7 cellular contexts compared by ENCODE assay signal in genomic region chr16:68005786-68006286, GRCh38. TPM values are rescaled to one million over a fixed set of nuclear protein-coding genes. Genes with fewer than 3 reads are reported as not detected.
DNase-seq lines count a peak whose midpoint lies in the region; ATAC-seq and TF ChIP-seq lines count a peak whose summit lies in the region.

No MANE protein-coding gene starts in this region.

- peak overlapping the region; percentile 94 for H3K27ac Mint-ChIP-seq in activated naive CD4-positive, alpha-beta T cell treated with anti-CD3 and anti-CD28 coated beads, Interleukin-2, amount 10 ng/mL, durations not matched to agents 7 days and 5 days

- H2AFZ ChIP-seq in OCI-LY1 (ENCODE audit: low read length): peak overlapping the region; percentile 72

- H3K4me1 ChIP-seq in OCI-LY1 (ENCODE audit: insufficient read depth, low read length, severe bottlenecking) (peaks cover 16% of the 10 kb centered on the region), testis (no peaks in the 10 kb centered on the region)

- H3K9ac ChIP-seq in OCI-LY1 (ENCODE audit: low read length): peak overlapping the region; percentile 39; the same call in 1 of the 2 replicates

- peaks cover 34% of the 10 kb centered on the region for H3K4me1 Mint-ChIP-seq in activated naive CD4-positive, alpha-beta T cell treated with anti-CD3 and anti-CD28 coated beads, Interleukin-2, amount 10 ng/mL, durations not matched to agents 7 days and 5 days

- no peak overlapping the region for H3K4me3 ChIP-seq in OCI-LY1 (ENCODE audit: low read depth, low read length, poor library complexity, severe bottlenecking)
- no peak overlapping the region for H3K4me3 ChIP-seq in testis

- 59 to 67% methylated on average over 6 of the region's 6 CpGs for WGBS in testis, 2 donors

- H3K27me3 ChIP-seq in OCI-LY1 (ENCODE audit: insufficient read depth, low read length): no peaks in the 10 kb centered on the region
- no peaks in the 10 kb centered on the region for H3K27me3 ChIP-seq in testis

- H3K4me3 Mint-ChIP-seq in activated naive CD4-positive, alpha-beta T cell treated with anti-CD3 and anti-CD28 coated beads, Interleukin-2, amount 10 ng/mL, durations not matched to agents 7 days and 5 days: no peak overlapping the region

- H3K9me3 ChIP-seq in OCI-LY1 (ENCODE audit: low read length) (no peaks in the 10 kb centered on the region), testis (no peaks in the 10 kb centered on the region)

- H3K4me2 ChIP-seq in OCI-LY1 (ENCODE audit: low read length): peak overlapping the region; percentile 31; the same call in 1 of the 2 replicates

- CTCF ChIA-PET in activated naive CD4-positive, alpha-beta T cell treated with anti-CD3 and anti-CD28 coated beads, Interleukin-2, amount 10 ng/mL, durations not matched to agents 7 days and 5 days (lab: Charles Lee): interaction anchor here (1.1 to 2.7 kb wide), 5 partner anchors 11 to 223 kb away, joined by 3 to 8 read pairs (median 5); partner anchors contain the start of genes DDX28 and DUS2

- H3K9me3 Mint-ChIP-seq in activated naive CD4-positive, alpha-beta T cell treated with anti-CD3 and anti-CD28 coated beads, Interleukin-2, amount 10 ng/mL, durations not matched to agents 7 days and 5 days: no peaks in the 10 kb centered on the region

- no peaks in the 10 kb centered on the region for H3K79me2 ChIP-seq in OCI-LY1 (ENCODE audit: insufficient read depth, low read length)

- no peak for TF ChIP-seq POLR2A in testis (IDR thresholded peaks at IDR 0.05)

- no peaks in the 10 kb centered on the region for H3K9me2 ChIP-seq in OCI-LY1 (ENCODE audit: low read depth, low read length)

- H3K36me3 ChIP-seq in OCI-LY1 (ENCODE audit: insufficient read depth, low read length) (no peaks in the 10 kb centered on the region), testis (ENCODE audit: low read depth, missing control alignments) (no peaks in the 10 kb centered on the region)

- intact Hi-C loops in testis (cut with DNase I; ENCODE audit: low total_unique reads): no loop called here

- no peak for ATAC-seq in HG02759 (IDR thresholded peaks at IDR 0.05; ENCODE audit: unreplicated experiment)

- no peaks in the 10 kb centered on the region for H3K36me3 Mint-ChIP-seq in activated naive CD4-positive, alpha-beta T cell treated with anti-CD3 and anti-CD28 coated beads, Interleukin-2, amount 10 ng/mL, durations not matched to agents 7 days and 5 days

- no peaks in the 10 kb centered on the region for H3K27me3 Mint-ChIP-seq in activated naive CD4-positive, alpha-beta T cell treated with anti-CD3 and anti-CD28 coated beads, Interleukin-2, amount 10 ng/mL, durations not matched to agents 7 days and 5 days

- no peak for TF ChIP-seq CTCF in OCI-LY1 (IDR thresholded peaks at IDR 0.05; ENCODE audit: low read length)
- no peak for TF ChIP-seq CTCF in testis (IDR thresholded peaks at IDR 0.05)

- peak overlapping the region; percentile 82 for H3K27ac ChIP-seq in OCI-LY1 (ENCODE audit: low read depth, low read length, poor library complexity, severe bottlenecking)
- H3K27ac ChIP-seq in testis: peak overlapping the region in 1 of 2 donors; percentile 3

- no peaks in the 10 kb centered on the region for H4K20me1 ChIP-seq in OCI-LY1 (ENCODE audit: insufficient read depth, low read length)

- DNase-seq in activated naive CD4-positive, alpha-beta T cell treated with anti-CD3 and anti-CD28 coated beads, Interleukin-2, amount 10 ng/mL, durations not matched to agents 7 days and 5 days: peak; percentile 69
- peak; percentile 32 for DNase-seq in iPS-NIHi7 (ENCODE audit: extremely low spot score)
- DNase-seq in testis: peak; percentile 49
- DNase-seq in NCI-H524 treated with DMSO at 0.1 percent for 48 hours (lab: John Stamatoyannopoulos, UW): no peak
- DNase-seq in NCI-H1048 (lab: John Stamatoyannopoulos, UW): no peak

- no peaks in the 10 kb centered on the region for H3F3A ChIP-seq in OCI-LY1 (ENCODE audit: insufficient read depth, low read length)

RNA-seq across cellular contexts. Expression of gene DPEP2, which starts 6.6 kb away (rescaled TPM):
- total RNA-seq in testis: 1 to 10 TPM; 2.7 to 3.0 TPM
- 5.9 TPM for polyA plus RNA-seq in testis (ENCODE audit: insufficient read depth, low read depth, low replicate concordance)

RNA-seq across cellular contexts. Expression of gene DPEP2NB, which starts 9.9 kb away (rescaled TPM):
- total RNA-seq in testis: 1 to 10 TPM; 2.4 to 4.1 TPM
- 3.2 TPM for polyA plus RNA-seq in testis (ENCODE audit: insufficient read depth, low read depth, low replicate concordance)

RNA-seq across cellular contexts. Expression of gene DDX28, which starts 17.2 kb away (rescaled TPM):
- 10 to 100 TPM; 19.1 to 19.9 TPM for total RNA-seq in testis
- 18.6 TPM for polyA plus RNA-seq in testis (ENCODE audit: insufficient read depth, low read depth, low replicate concordance)

RNA-seq across cellular contexts. Expression of gene DUS2, which starts 17.2 kb away (rescaled TPM):
- total RNA-seq in testis: 10 to 100 TPM; 24.6 to 32.4 TPM
- polyA plus RNA-seq in testis (ENCODE audit: insufficient read depth, low read depth, low replicate concordance): 62.5 TPM

RNA-seq across cellular contexts. Expression of gene DPEP3, which starts 25.5 kb away (rescaled TPM):
- 100 to 1,000 TPM; 127 to 138 TPM for total RNA-seq in testis
- 61.0 TPM for polyA plus RNA-seq in testis (ENCODE audit: insufficient read depth, low read depth, low replicate concordance)

Comparison
In these comparisons a context has a peak if more than half of its experiments do, and no peak if none do; other contexts are left out.
1. DNase-seq: peak in activated naive CD4-positive, alpha-beta T cell treated with anti-CD3 and anti-CD28 coated beads, Interleukin-2, amount 10 ng/mL, durations not matched to agents 7 days and 5 days (single experiment), iPS-NIHi7 (single experiment) and testis (single experiment); none in NCI-H524 treated with DMSO at 0.1 percent for 48 hours (single experiment) and NCI-H1048 (single experiment).